1 cellular context compared by ENCODE assay signal in the genomic region with DNA sequence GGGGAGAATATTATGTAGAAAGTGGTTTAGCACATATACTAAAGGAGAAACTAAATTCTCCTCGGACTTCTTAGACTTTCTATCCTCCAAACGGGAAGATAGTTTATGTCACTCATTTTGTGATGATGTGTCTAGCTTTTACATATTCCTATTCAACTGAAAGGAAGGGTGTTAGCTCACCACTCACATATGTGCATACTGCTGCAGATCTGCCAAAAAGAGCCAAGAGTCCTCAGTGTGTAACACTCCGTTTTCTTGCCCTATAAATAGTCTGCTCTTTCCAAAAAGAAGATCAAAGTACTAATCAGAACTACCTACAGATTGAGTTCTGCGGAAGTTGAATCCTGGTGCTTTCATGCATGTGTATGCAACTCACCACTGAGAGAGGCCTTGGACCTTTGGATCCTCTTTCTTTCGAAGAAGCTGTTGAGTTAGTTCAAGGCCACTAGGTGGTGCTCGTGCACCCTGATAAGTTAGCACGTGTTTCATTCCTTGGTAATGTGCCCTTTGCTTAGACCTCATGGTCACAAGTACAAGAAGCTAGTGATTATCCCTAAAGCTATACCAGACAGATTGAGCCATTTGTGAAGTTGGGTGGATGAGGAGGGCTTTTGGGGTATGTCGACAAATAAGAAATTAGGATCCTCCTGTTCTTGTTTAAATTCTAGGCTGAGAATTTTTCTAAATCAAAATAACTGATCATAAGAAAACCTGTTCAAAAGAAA.
TF ChIP-seq lines count a peak whose summit lies in the region.

No MANE protein-coding gene starts in this region.

TF ChIP-seq in liver, 16 proteins besides CTCF, POLR2A, EP300 and RAD21 (continued from another document):
- TF ChIP-seq, protein P1, sequence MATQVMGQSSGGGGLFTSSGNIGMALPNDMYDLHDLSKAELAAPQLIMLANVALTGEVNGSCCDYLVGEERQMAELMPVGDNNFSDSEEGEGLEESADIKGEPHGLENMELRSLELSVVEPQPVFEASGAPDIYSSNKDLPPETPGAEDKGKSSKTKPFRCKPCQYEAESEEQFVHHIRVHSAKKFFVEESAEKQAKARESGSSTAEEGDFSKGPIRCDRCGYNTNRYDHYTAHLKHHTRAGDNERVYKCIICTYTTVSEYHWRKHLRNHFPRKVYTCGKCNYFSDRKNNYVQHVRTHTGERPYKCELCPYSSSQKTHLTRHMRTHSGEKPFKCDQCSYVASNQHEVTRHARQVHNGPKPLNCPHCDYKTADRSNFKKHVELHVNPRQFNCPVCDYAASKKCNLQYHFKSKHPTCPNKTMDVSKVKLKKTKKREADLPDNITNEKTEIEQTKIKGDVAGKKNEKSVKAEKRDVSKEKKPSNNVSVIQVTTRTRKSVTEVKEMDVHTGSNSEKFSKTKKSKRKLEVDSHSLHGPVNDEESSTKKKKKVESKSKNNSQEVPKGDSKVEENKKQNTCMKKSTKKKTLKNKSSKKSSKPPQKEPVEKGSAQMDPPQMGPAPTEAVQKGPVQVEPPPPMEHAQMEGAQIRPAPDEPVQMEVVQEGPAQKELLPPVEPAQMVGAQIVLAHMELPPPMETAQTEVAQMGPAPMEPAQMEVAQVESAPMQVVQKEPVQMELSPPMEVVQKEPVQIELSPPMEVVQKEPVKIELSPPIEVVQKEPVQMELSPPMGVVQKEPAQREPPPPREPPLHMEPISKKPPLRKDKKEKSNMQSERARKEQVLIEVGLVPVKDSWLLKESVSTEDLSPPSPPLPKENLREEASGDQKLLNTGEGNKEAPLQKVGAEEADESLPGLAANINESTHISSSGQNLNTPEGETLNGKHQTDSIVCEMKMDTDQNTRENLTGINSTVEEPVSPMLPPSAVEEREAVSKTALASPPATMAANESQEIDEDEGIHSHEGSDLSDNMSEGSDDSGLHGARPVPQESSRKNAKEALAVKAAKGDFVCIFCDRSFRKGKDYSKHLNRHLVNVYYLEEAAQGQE (IDR thresholded peaks at IDR 0.05): no peak
- TF ChIP-seq EGR1 (IDR thresholded peaks at IDR 0.05; ENCODE audit: low read depth in 2 of 2) (no peak), YY1 (IDR thresholded peaks at IDR 0.05) (no peak)
